In genomic region chr12:119229837-119230236, GRCh38 we compare ENCODE assay signal across 1 cellular context.
TF ChIP-seq lines count a peak whose summit lies in the region.

No MANE protein-coding gene starts in this region.

TF ChIP-seq in HepG2, 621 proteins besides CTCF, POLR2A, EP300 and RAD21 (continued from another document):
- TF ChIP-seq USF2 (IDR thresholded peaks at IDR 0.05; ENCODE audit: low read depth, low read length), result no peak
- peak; percentile 80; the same call in 1 of the 2 replicates for TF ChIP-seq USF2 (CRISPR knock-in tag; IDR thresholded peaks at IDR 0.05; ENCODE audit: borderline replicate concordance)
- TF ChIP-seq ZNF10 (CRISPR knock-in tag; IDR thresholded peaks at IDR 0.05; ENCODE audit: borderline replicate concordance, low read depth), result no peak
- no peak for TF ChIP-seq ZNF609 (CRISPR knock-in tag; IDR thresholded peaks at IDR 0.05; ENCODE audit: borderline replicate concordance)
- TF ChIP-seq ZSCAN20 (CRISPR knock-in tag; IDR thresholded peaks at IDR 0.05; ENCODE audit: borderline replicate concordance), result no peak
- no peak for TF ChIP-seq ZC3H4 (CRISPR knock-in tag; IDR thresholded peaks at IDR 0.05; ENCODE audit: borderline replicate concordance)
- TF ChIP-seq NFYB (CRISPR knock-in tag; IDR thresholded peaks at IDR 0.05), result peak; percentile 74
- TF ChIP-seq MTF1 (CRISPR knock-in tag; IDR thresholded peaks at IDR 0.05), result peak; percentile 100
- TF ChIP-seq KDM1A (CRISPR knock-in tag; IDR thresholded peaks at IDR 0.05), result no peak
- no peak for TF ChIP-seq ZNF704 (CRISPR knock-in tag; IDR thresholded peaks at IDR 0.05; ENCODE audit: borderline replicate concordance)
- no peak for TF ChIP-seq ZNF350 (CRISPR knock-in tag; IDR thresholded peaks at IDR 0.05; ENCODE audit: borderline replicate concordance, low read depth)
- TF ChIP-seq CREM (IDR thresholded peaks at IDR 0.05), result peak; percentile 35; the same call in 1 of the 2 replicates
- TF ChIP-seq CREM (CRISPR knock-in tag; IDR thresholded peaks at IDR 0.05), result no peak
- TF ChIP-seq ZNF143 (CRISPR knock-in tag; IDR thresholded peaks at IDR 0.05), result peak; percentile 90
- no peak for TF ChIP-seq ZKSCAN5 (CRISPR knock-in tag; IDR thresholded peaks at IDR 0.05)
- no peak for TF ChIP-seq ELF4 (CRISPR knock-in tag; IDR thresholded peaks at IDR 0.05; ENCODE audit: borderline replicate concordance)
- TF ChIP-seq ARNT2 (CRISPR knock-in tag; IDR thresholded peaks at IDR 0.05; ENCODE audit: low read depth), result no peak
- no peak for TF ChIP-seq HOXA5 (CRISPR knock-in tag; IDR thresholded peaks at IDR 0.05)
- peak; percentile 82 for TF ChIP-seq NFYC (CRISPR knock-in tag; IDR thresholded peaks at IDR 0.05)
- TF ChIP-seq HNRNPK (IDR thresholded peaks at IDR 0.05; ENCODE audit: low read depth, low read length, poor library complexity, severe bottlenecking), result no peak
- no peak for TF ChIP-seq ZNF180 (CRISPR knock-in tag; IDR thresholded peaks at IDR 0.05; ENCODE audit: borderline replicate concordance, low read depth)
- TF ChIP-seq RARA (CRISPR knock-in tag; IDR thresholded peaks at IDR 0.05), result no peak
- no peak for TF ChIP-seq ZNF652 (CRISPR knock-in tag; IDR thresholded peaks at IDR 0.05; ENCODE audit: borderline replicate concordance, low read depth)
